Comparison of ENCODE assay signal across 32 cellular contexts in genomic region chr3:165133188-165133899, GRCh38. TPM values are rescaled to one million over a fixed set of nuclear protein-coding genes. Genes with fewer than 3 reads are reported as not detected.
DNase-seq lines count a peak whose midpoint lies in the region; ATAC-seq and TF ChIP-seq lines count a peak whose summit lies in the region.
"Had no signal": no experiment of that assay in that cellular context is flagged by ENCODE, and none has a peak within 500 bp of the region (broad histone marks: within the 10 kb centered on the region; RNA-seq: fewer than 3 reads in every experiment).

No MANE protein-coding gene starts in this region.

- intact Hi-C loops in colonic mucosa (cut with DNase I), result no loop called here
- intact Hi-C loops in lower leg skin (cut with DNase I; ENCODE audit: low total_unique reads), result no loop called here
- intact Hi-C loops in gastrocnemius medialis (cut with DNase I; ENCODE audit: low total_unique reads), result no loop called here

- ATAC-seq in GM18868 (IDR thresholded peaks at IDR 0.05; ENCODE audit: unreplicated experiment), result peak; percentile 85
- ATAC-seq in HG02943 (IDR thresholded peaks at IDR 0.05; ENCODE audit: low read depth, unreplicated experiment), result peak; percentile 47
- ATAC-seq in gastrocnemius medialis, result no peak
- ATAC-seq: activated CD8-positive, alpha-beta T cell treated with anti-CD3 and anti-CD28 coated beads, Interleukin-2, amount 10 ng/mL, durations not matched to agents 7 days and 5 days; activated naive CD4-positive, alpha-beta T cell treated with anti-CD3 and anti-CD28 coated beads, Interleukin-2, amount 50 U/mL, for 72 hours; heart right ventricle; PC-3; sciatic nerve; SK-N-SH treated with all-trans-retinoic acid at 6 μM for 48 hours; T-helper 17 cell had no signal

- TF ChIP-seq POLR2A in lower leg skin (IDR thresholded peaks at IDR 0.05) (no peak), gastrocnemius medialis (IDR thresholded peaks at IDR 0.05) (no peak)

- no peaks in the 10 kb centered on the region for H3K27me3 ChIP-seq in colonic mucosa
- no peaks in the 10 kb centered on the region for H3K27me3 ChIP-seq in gastrocnemius medialis
- H3K27me3 ChIP-seq: BE2C, heart right ventricle had no signal

- H3K27ac ChIP-seq in colonic mucosa, result peak overlapping the region; percentile 52
- H3K27ac ChIP-seq in coronary artery, result no peak overlapping the region
- no peak overlapping the region for H3K27ac ChIP-seq in gastrocnemius medialis
- H3K27ac ChIP-seq: heart right ventricle had no signal

- TF ChIP-seq CTCF in colonic mucosa (IDR thresholded peaks at IDR 0.05) (no peak), coronary artery (IDR thresholded peaks at IDR 0.05) (no peak), lower leg skin (IDR thresholded peaks at IDR 0.05) (no peak), gastrocnemius medialis (IDR thresholded peaks at IDR 0.05 in 4 of 5, conservative IDR thresholded peaks at IDR 0.05 in 1 of 5) (no peak)

- DNase-seq in colonic mucosa, result no peak
- DNase-seq in renal cortical epithelial cell (ENCODE audit: low read depth), result peak; percentile 1
- DNase-seq in coronary artery (ENCODE audit: low spot score), result no peak
- DNase-seq in lower leg skin (ENCODE audit: low spot score in 2 of 2), result no peak
- no peak for DNase-seq in mucosa of gallbladder (ENCODE audit: low spot score)
- DNase-seq in gastrocnemius medialis, result no peak
- DNase-seq: activated CD4-positive, alpha-beta T cell treated with anti-CD3 and anti-CD28 coated beads for 1 hour; activated CD8-positive, alpha-beta T cell treated with anti-CD3 and anti-CD28 coated beads, Interleukin-2, amount 10 ng/mL, durations not matched to agents 7 days and 5 days; activated T-cell treated with anti-CD3 and anti-CD28 coated beads for 4 hours; anterior cingulate cortex; BE2C; CD8-positive, alpha-beta memory T cell; cortex of kidney; DMS53; foreskin fibroblast; GOT3; heart right ventricle; HFFc6; Karpas-422; kidney glomerular epithelial cell; PC-3; posterior cingulate gyrus; stimulated activated naive CD4-positive, alpha-beta T cell; T-helper 17 cell had no signal

- H3K4me1 ChIP-seq in colonic mucosa (no peaks in the 10 kb centered on the region), gastrocnemius medialis (no peaks in the 10 kb centered on the region)
- H3K4me1 ChIP-seq: BE2C, heart right ventricle had no signal

- 81 to 92% methylated on average over 1 of the region's 1 CpG for WGBS in lower leg skin, 2 donors

- H3K9me3 ChIP-seq in colonic mucosa (no peaks in the 10 kb centered on the region), gastrocnemius medialis (no peaks in the 10 kb centered on the region)
- H3K9me3 ChIP-seq: BE2C had no signal

- no peak overlapping the region for H3K9ac ChIP-seq in colonic mucosa (ENCODE audit: low read depth in 2 of 2, low read length in 2 of 2)

- H3K4me3 ChIP-seq in colonic mucosa, result no peak overlapping the region
- no peak overlapping the region for H3K4me3 ChIP-seq in coronary artery
- no peak overlapping the region for H3K4me3 ChIP-seq in lower leg skin (ENCODE audit: low read depth, poor library complexity, severe bottlenecking)
- H3K4me3 ChIP-seq in gastrocnemius medialis, result no peak overlapping the region
- H3K4me3 ChIP-seq: heart right ventricle had no signal

- no peaks in the 10 kb centered on the region for H3K36me3 ChIP-seq in colonic mucosa
- H3K36me3 ChIP-seq in gastrocnemius medialis, result no peaks in the 10 kb centered on the region
- H3K36me3 ChIP-seq: BE2C, heart right ventricle had no signal

- in situ Hi-C loops in gastrocnemius medialis (cut with MboI; ENCODE audit: low sequenced_read_pairs in 4 of 4), result no loop called here

RNA-seq across cellular contexts. Expression of gene SI, which starts 55.0 kb away (rescaled TPM):
- total RNA-seq in colonic mucosa (10 to 100 TPM; 42.4 to 66.1 TPM), renal cortical epithelial cell (not detected in 2 replicates), lower leg skin (not detected), mucosa of gallbladder (0.03 TPM), gastrocnemius medialis (not detected)
- total RNA-seq: activated CD8-positive, alpha-beta T cell treated with anti-CD3 and anti-CD28 coated beads, Interleukin-2, amount 10 ng/mL, durations not matched to agents 7 days and 5 days; activated naive CD4-positive, alpha-beta T cell treated with anti-CD3 and anti-CD28 coated beads, Interleukin-2, amount 50 U/mL, for 72 hours; CD8-positive, alpha-beta memory T cell; G401; heart right ventricle; HFFc6; myocyte; NCI-H460; PC-3; sciatic nerve; T-helper 17 cell had no signal

Comparison
In these comparisons a context has a peak if more than half of its experiments do, and no peak if none do; other contexts are left out.
1. ATAC-seq: peak in GM18868 (single experiment) and HG02943 (single experiment); none in gastrocnemius medialis (0 of 2).
2. RNA of gene SI, which starts 55.0 kb away (total RNA-seq): 42.4 to 66.1 TPM in colonic mucosa; 0.03 TPM in mucosa of gallbladder (single experiment), not detected in renal cortical epithelial cell, not detected in lower leg skin and not detected in gastrocnemius medialis; every median in the first group is over 10 times any median in the second.